ENCODE assay signal across 11 cellular contexts in genomic region chr19:53927745-53928144, GRCh38. TPM values are rescaled to one million over a fixed set of nuclear protein-coding genes. Genes with fewer than 3 reads are reported as not detected.
A peak's percentile ranks its signal among the peaks of the same experiment; 100 is the strongest.
DNase-seq lines count a peak whose midpoint lies in the region; ATAC-seq, FAIRE-seq and TF ChIP-seq lines count a peak whose summit lies in the region.
"Had no signal": no experiment of that assay in that cellular context is flagged by ENCODE, and none has a peak within 500 bp of the region (broad histone marks: within the 10 kb centered on the region; RNA-seq: fewer than 3 reads in every experiment).

No MANE protein-coding gene starts in this region.

- no peak overlapping the region for H4K8ac ChIP-seq in neuronal stem cell (ENCODE audit: low read depth, low read length)

- H3K4me3 ChIP-seq in SK-N-SH (ENCODE audit: low read depth in 2 of 2, low read length in 1 of 2) (no peak overlapping the region), K562 (no peak overlapping the region), neuronal stem cell (ENCODE audit: low read length in 2 of 2) (no peak overlapping the region), ascending aorta (no peak overlapping the region)

- H2BK15ac ChIP-seq in neuronal stem cell (ENCODE audit: low read length), result no peak overlapping the region

- no peak overlapping the region for H4K91ac ChIP-seq in neuronal stem cell (ENCODE audit: low read depth, low read length, poor library complexity)

- intact Hi-C loops in K562 (cut with micrococcal nuclease), result no loop called here
- intact Hi-C loops in ascending aorta (cut with DNase I), result no loop called here

- H3K79me2 ChIP-seq in SK-N-SH (ENCODE audit: insufficient read depth) (no peaks in the 10 kb centered on the region), K562 (ENCODE audit: control insufficient read depth, insufficient read depth, low read length) (no peaks in the 10 kb centered on the region)

- peaks cover 2% of the 10 kb centered on the region for H3K79me1 ChIP-seq in neuronal stem cell (ENCODE audit: low read depth, low read length)

- CTCF ChIA-PET in SK-N-SH (lab: Yijun Ruan, JAX) (no interaction called here), K562 (lab: Yijun Ruan, JAX; ENCODE audit: low intra/inter-chr PET ratio) (no interaction called here)

- H3K4me1 ChIP-seq in SK-N-SH (ENCODE audit: control insufficient read depth in 1 of 2, insufficient read depth in 2 of 2, low read depth in 1 of 2, low read length in 1 of 2) (no peaks in the 10 kb centered on the region), K562 (replicated peaks in 1 of 2; ENCODE audit: control insufficient read depth in 2 of 2, insufficient read depth in 2 of 2, low read length in 2 of 2) (no peaks in the 10 kb centered on the region), neuronal stem cell (ENCODE audit: control insufficient read depth in 2 of 2, insufficient read depth in 1 of 2, low read depth in 1 of 2, low read length in 2 of 2) (no peaks in the 10 kb centered on the region), ascending aorta (no peaks in the 10 kb centered on the region)
- H3K4me1 ChIP-seq: foreskin keratinocyte had no signal

- no peak for TF ChIP-seq EP300 in SK-N-SH (IDR thresholded peaks at IDR 0.05; ENCODE audit: borderline replicate concordance in 1 of 2, low read depth in 1 of 2, low read length in 1 of 2)
- no peak for TF ChIP-seq EP300 in K562 (IDR thresholded peaks at IDR 0.05; ENCODE audit: low read length)

- no peak overlapping the region for H3K23ac ChIP-seq in neuronal stem cell (ENCODE audit: low read depth, low read length, poor library complexity)

- no peak overlapping the region for H2BK5ac ChIP-seq in neuronal stem cell (ENCODE audit: low read length)

- no peak for ATAC-seq in SK-N-SH treated with all-trans-retinoic acid at 6 μM for 48 hours
- peak; percentile 71 for ATAC-seq in K562
- ATAC-seq in HG03439 (IDR thresholded peaks at IDR 0.05; ENCODE audit: unreplicated experiment), result no peak
- ATAC-seq: foreskin keratinocyte, T-helper 17 cell had no signal

- H2AFZ ChIP-seq in SK-N-SH (ENCODE audit: low read depth), result no peak overlapping the region
- no peak overlapping the region for H2AFZ ChIP-seq in K562 (ENCODE audit: low read depth, low read length)
- no peak overlapping the region for H2AFZ ChIP-seq in neuronal stem cell (ENCODE audit: low read length)

- H3K9ac ChIP-seq in SK-N-SH (no peak overlapping the region), K562 (ENCODE audit: insufficient read depth in 1 of 2, low read depth in 2 of 2, low read length in 2 of 2) (no peak overlapping the region), neuronal stem cell (ENCODE audit: low read depth, low read length, poor library complexity) (no peak overlapping the region)

- no peaks in the 10 kb centered on the region for H3K9me2 ChIP-seq in SK-N-SH

- no peak overlapping the region for H3K4ac ChIP-seq in neuronal stem cell (ENCODE audit: low read length)

- POLR2A ChIA-PET in SK-N-SH (lab: Yijun Ruan, JAX), result no interaction called here
- POLR2A ChIA-PET in K562 (lab: Yijun Ruan, JAX), result no interaction called here

- no TSS peak for BruUV-seq in K562 (replicated peaks; lab: Mats Ljungman, UMichigan)

- no peak overlapping the region for H3K14ac ChIP-seq in neuronal stem cell (ENCODE audit: low read length)

- DNase-seq in SK-N-SH (no peak), NCI-H460 (ENCODE audit: extremely low read depth, low read depth) (peak; percentile 59), K562 (ENCODE audit: extremely low read depth in 1 of 4, low spot score in 3 of 4) (peak; percentile 48 to 67 (median 53)), neuronal stem cell (ENCODE audit: low spot score) (peak; percentile 65), ascending aorta (ENCODE audit: low spot score in 2 of 2) (no peak), NCI-H2227 treated with DMSO at 0.1 percent for 48 hours (lab: John Stamatoyannopoulos, UW) (no peak)

- TF ChIP-seq RAD21 in SK-N-SH (IDR thresholded peaks at IDR 0.05; ENCODE audit: low read length) (no peak), K562 (CRISPR knock-in tag; conservative IDR thresholded peaks at IDR 0.05 in 1 of 2, IDR thresholded peaks at IDR 0.05 in 1 of 2) (no peak)

- H2AK5ac ChIP-seq in neuronal stem cell (ENCODE audit: low read depth, low read length), result no peak overlapping the region

- H3F3A ChIP-seq in SK-N-SH (replicated peaks; ENCODE audit: insufficient read depth), result no peaks in the 10 kb centered on the region

- no peaks in the 10 kb centered on the region for H3K9me1 ChIP-seq in K562 (ENCODE audit: control insufficient read depth, insufficient read depth, low read length)

- H3K9me3 ChIP-seq in SK-N-SH (no peaks in the 10 kb centered on the region), K562 (replicated peaks; ENCODE audit: control insufficient read depth, insufficient read depth, low read depth, low read length) (no peaks in the 10 kb centered on the region), neuronal stem cell (replicated peaks in 1 of 2; ENCODE audit: control insufficient read depth in 2 of 2, insufficient read depth in 1 of 2, low read depth in 1 of 2, low read length in 2 of 2) (no peaks in the 10 kb centered on the region), ascending aorta (no peaks in the 10 kb centered on the region)

- no peak for TF ChIP-seq POLR2A in K562 (conservative IDR thresholded peaks at IDR 0.05)

- H3K27me3 ChIP-seq in SK-N-SH (ENCODE audit: insufficient read depth) (no peaks in the 10 kb centered on the region), K562 (ENCODE audit: control insufficient read depth in 2 of 2, insufficient read depth in 2 of 2, low read length in 2 of 2) (no peaks in the 10 kb centered on the region), neuronal stem cell (ENCODE audit: control insufficient read depth in 3 of 3, insufficient read depth in 3 of 3, low read depth in 1 of 3, low read length in 3 of 3) (no peaks in the 10 kb centered on the region), ascending aorta (no peaks in the 10 kb centered on the region)
- H3K27me3 ChIP-seq: foreskin keratinocyte had no signal

- H2BK12ac ChIP-seq in neuronal stem cell (ENCODE audit: low read length), result no peak overlapping the region

- FAIRE-seq in K562 (lab: Jason Lieb, UNC), result peak; percentile 37
- FAIRE-seq: H54 had no signal

- H4K20me1 ChIP-seq in SK-N-SH (ENCODE audit: insufficient read depth), result no peaks in the 10 kb centered on the region
- H4K20me1 ChIP-seq in K562 (replicated peaks; ENCODE audit: control insufficient read depth, insufficient read depth, low read length), result no peaks in the 10 kb centered on the region

- in situ Hi-C loops in K562 (cut with MboI), result no loop called here

- 87% methylated on average over 8 of the region's 8 CpGs for WGBS in SK-N-SH (ENCODE audit: low lambda C conversion rate)
- 0% methylated on average over 2 of the region's 8 CpGs for WGBS in K562 (ENCODE audit: insufficient coverage, low coverage, missing lambda C conversion rate)
- no CpG with 5 or more reads among the region's 8 CpGs for WGBS in neuronal stem cell (ENCODE audit: extremely low coverage in 2 of 2, insufficient read length in 2 of 2, insufficient replicate concordance in 1 of 2), 2 donors

- H3K36me3 ChIP-seq in SK-N-SH (replicated peaks in 1 of 2; ENCODE audit: control insufficient read depth in 1 of 2, insufficient read depth in 2 of 2, low read length in 1 of 2) (peaks cover 0 to 19% of the 10 kb centered on the region in 2 experiments), K562 (ENCODE audit: control insufficient read depth, insufficient read depth, low read length) (no peaks in the 10 kb centered on the region), neuronal stem cell (replicated peaks in 1 of 2; ENCODE audit: control insufficient read depth in 2 of 2, insufficient read depth in 2 of 2, low read length in 2 of 2) (peaks cover 16 to 66% of the 10 kb centered on the region in 2 donors), ascending aorta (no peaks in the 10 kb centered on the region)

- H3K27ac ChIP-seq in SK-N-SH (ENCODE audit: low read depth in 2 of 2, low read length in 1 of 2) (no peak overlapping the region), K562 (ENCODE audit: extremely low read depth, low read depth, low read length) (no peak overlapping the region), neuronal stem cell (replicated peaks; ENCODE audit: low read length) (no peak overlapping the region), ascending aorta (no peak overlapping the region)
- H3K27ac ChIP-seq: foreskin keratinocyte had no signal

- H3K18ac ChIP-seq in neuronal stem cell (ENCODE audit: low read length), result no peak overlapping the region

- TF ChIP-seq CTCF in SK-N-SH (IDR thresholded peaks at IDR 0.05) (no peak), K562 (IDR thresholded peaks at IDR 0.05 in 2 of 3, conservative IDR thresholded peaks at IDR 0.05 in 1 of 3; ENCODE audit: insufficient read depth in 2 of 3, low read depth in 1 of 3, low read length in 3 of 3) (no peak), ascending aorta (IDR thresholded peaks at IDR 0.05) (no peak)

- H3K4me2 ChIP-seq in SK-N-SH, result no peak overlapping the region
- H3K4me2 ChIP-seq in K562 (ENCODE audit: insufficient read depth, low read length), result no peak overlapping the region
- H3K4me2 ChIP-seq in neuronal stem cell (ENCODE audit: insufficient read depth, low read length, poor library complexity, severe bottlenecking), result no peak overlapping the region

- H2BK120ac ChIP-seq in neuronal stem cell (ENCODE audit: low read depth, low read length), result no peak overlapping the region

RNA-seq across cellular contexts. Expression of gene CACNG7, which starts 18.7 kb away (rescaled TPM):
- 25.7 and 30.7 TPM in 2 replicates for polyA plus RNA-seq in SK-N-SH (2012; rRNA removed)
- polyA plus RNA-seq in SK-N-SH (2012; cell fraction: cytosol; rRNA removed), result 18.5 and 29.5 TPM in 2 replicates
- 34.0 and 43.1 TPM in 2 replicates for polyA plus RNA-seq in SK-N-SH (2012; cell fraction: nucleus; rRNA removed)
- total RNA-seq in NCI-H460 (2014; rRNA removed; shearing (Covaris generic)), result not detected in 2 replicates
- not detected in 2 replicates for polyA plus RNA-seq in NCI-H460 (2014; cell fraction: nucleus; rRNA removed)
- not detected in 2 replicates for total RNA-seq in K562 (2011; cell fraction: chromatin; rRNA removed; ENCODE audit: low replicate concordance)
- total RNA-seq in K562 (2011; cell fraction: nucleolus; rRNA removed), result not detected in 2 replicates
- not detected in 2 replicates for total RNA-seq in K562 (2011; cell fraction: nucleoplasm; rRNA removed)
- not detected in 2 replicates for total RNA-seq in K562 (2014; rRNA removed)
- total RNA-seq in K562 (2014; rRNA removed; fragmentation: Illumina TruSeq; extraction: Trizol), result not detected in 2 replicates
- not detected in 2 replicates for total RNA-seq in K562 (2015; rRNA removed; fragmentation: Illumina TruSeq; extraction: Trizol)
- not detected in 2 replicates for total RNA-seq in K562 (2021)
- not detected in 2 replicates for polyA plus RNA-seq in K562 (2011; rRNA removed)
- polyA plus RNA-seq in K562 (2011; cell fraction: cytosol; rRNA removed), result not detected in 2 replicates
- not detected in 2 replicates for polyA plus RNA-seq in K562 (2011; cell fraction: nucleus; rRNA removed)
- polyA plus RNA-seq in K562 (2012), result not detected in 2 replicates
- polyA plus RNA-seq in K562 (2014; fragmentation: Illumina TruSeq; extraction: Trizol), result not detected in 2 replicates
- not detected for polyA plus RNA-seq in K562 (2014; fragmentation: Nextera tagmentation; extraction: Ambion mirVana)
- polyA plus RNA-seq in K562 (2014; rRNA removed), result not detected in 2 replicates
- polyA minus RNA-seq in K562 (2011; rRNA and poly(A)+ RNA removed), result not detected in 2 replicates
- not detected in 2 replicates for polyA minus RNA-seq in K562 (2011; cell fraction: cytosol; rRNA and poly(A)+ RNA removed)
- polyA minus RNA-seq in K562 (2011; cell fraction: nucleus; rRNA and poly(A)+ RNA removed), result not detected in 2 replicates
- polyA plus RNA-seq in neuronal stem cell (2013, experiment 1 of 2), result 121 TPM
- 117 TPM for polyA plus RNA-seq in neuronal stem cell (2013, experiment 2 of 2)
- total RNA-seq in ascending aorta, result not detected
- total RNA-seq: foreskin keratinocyte, T-helper 17 cell had no signal
- polyA plus RNA-seq: foreskin keratinocyte had no signal

RNA-seq across cellular contexts. Expression of gene CACNG8, which starts 35.0 kb away (rescaled TPM):
- polyA plus RNA-seq in SK-N-SH (2012; rRNA removed) (1.1 and 1.3 TPM in 2 replicates), K562 (2011; rRNA removed) (not detected in 2 replicates), K562 (2014; fragmentation: Illumina TruSeq; extraction: Trizol) (not detected in 2 replicates), K562 (2014; fragmentation: Nextera tagmentation; extraction: Ambion mirVana) (not detected), K562 (2014; rRNA removed) (not detected in 2 replicates)
- polyA plus RNA-seq in SK-N-SH (2012; cell fraction: cytosol; rRNA removed), result 0.83 and 0.85 TPM in 2 replicates
- 9.0 and 9.6 TPM in 2 replicates for polyA plus RNA-seq in SK-N-SH (2012; cell fraction: nucleus; rRNA removed)
- 0.58 and 0.84 TPM in 2 replicates for total RNA-seq in NCI-H460 (2014; rRNA removed; shearing (Covaris generic))
- polyA plus RNA-seq in NCI-H460 (2014; cell fraction: nucleus; rRNA removed), result 0.18 and 0.21 TPM in 2 replicates
- not detected in 2 replicates for total RNA-seq in K562 (2011; cell fraction: chromatin; rRNA removed; ENCODE audit: low replicate concordance)
- total RNA-seq in K562 (2011; cell fraction: nucleolus; rRNA removed), result not detected in 2 replicates
- total RNA-seq in K562 (2011; cell fraction: nucleoplasm; rRNA removed), result not detected in 2 replicates
- total RNA-seq in K562 (2014; rRNA removed) (0.05 TPM in 1 of 2 replicates, not detected in the other), K562 (2014; rRNA removed; fragmentation: Illumina TruSeq; extraction: Trizol) (not detected in 2 replicates), K562 (2015; rRNA removed; fragmentation: Illumina TruSeq; extraction: Trizol) (not detected in 2 replicates), K562 (2021) (0.02 TPM in 1 of 2 replicates, not detected in the other), ascending aorta (0.32 TPM)
- not detected in 2 replicates for polyA plus RNA-seq in K562 (2011; cell fraction: cytosol; rRNA removed)
- polyA plus RNA-seq in K562 (2011; cell fraction: nucleus; rRNA removed), result not detected in 2 replicates
- 0.01 and 0.03 TPM in 2 replicates for polyA plus RNA-seq in K562 (2012)
- not detected in 2 replicates for polyA minus RNA-seq in K562 (2011; rRNA and poly(A)+ RNA removed)
- polyA minus RNA-seq in K562 (2011; cell fraction: cytosol; rRNA and poly(A)+ RNA removed), result not detected in 2 replicates
- not detected in 2 replicates for polyA minus RNA-seq in K562 (2011; cell fraction: nucleus; rRNA and poly(A)+ RNA removed)
- polyA plus RNA-seq in neuronal stem cell (2013, experiment 1 of 2), result 0.60 TPM
- polyA plus RNA-seq in neuronal stem cell (2013, experiment 2 of 2), result 0.65 TPM
- total RNA-seq: foreskin keratinocyte had no signal
- polyA plus RNA-seq: foreskin keratinocyte had no signal

RNA-seq across cellular contexts. Expression of gene PRKCG, which starts 45.7 kb away (rescaled TPM):
- polyA plus RNA-seq in SK-N-SH (2012; rRNA removed), result 0.08 and 0.26 TPM in 2 replicates
- 0.03 and 0.07 TPM in 2 replicates for polyA plus RNA-seq in SK-N-SH (2012; cell fraction: cytosol; rRNA removed)
- 1.2 and 1.4 TPM in 2 replicates for polyA plus RNA-seq in SK-N-SH (2012; cell fraction: nucleus; rRNA removed)
- 0.20 TPM in 1 of 2 replicates, not detected in the other for total RNA-seq in NCI-H460 (2014; rRNA removed; shearing (Covaris generic))
- not detected in 2 replicates for polyA plus RNA-seq in NCI-H460 (2014; cell fraction: nucleus; rRNA removed)
- total RNA-seq in K562 (2011; cell fraction: chromatin; rRNA removed; ENCODE audit: low replicate concordance), result 0.12 and 0.32 TPM in 2 replicates
- not detected in 2 replicates for total RNA-seq in K562 (2011; cell fraction: nucleolus; rRNA removed)
- 0.23 TPM in 1 of 2 replicates, not detected in the other for total RNA-seq in K562 (2011; cell fraction: nucleoplasm; rRNA removed)
- total RNA-seq in K562 (2014; rRNA removed), result not detected in 2 replicates
- not detected in 2 replicates for total RNA-seq in K562 (2014; rRNA removed; fragmentation: Illumina TruSeq; extraction: Trizol)
- total RNA-seq in K562 (2015; rRNA removed; fragmentation: Illumina TruSeq; extraction: Trizol), result not detected in 2 replicates
- 0.09 TPM in 1 of 2 replicates, not detected in the other for total RNA-seq in K562 (2021)
- polyA plus RNA-seq in K562 (2011; rRNA removed), result 0.04 TPM in 1 of 2 replicates, not detected in the other
- not detected in 2 replicates for polyA plus RNA-seq in K562 (2011; cell fraction: cytosol; rRNA removed)
- polyA plus RNA-seq in K562 (2011; cell fraction: nucleus; rRNA removed), result 0.06 and 0.20 TPM in 2 replicates
- 0.08 TPM in 2 replicates for polyA plus RNA-seq in K562 (2012)
- not detected in 2 replicates for polyA plus RNA-seq in K562 (2014; fragmentation: Illumina TruSeq; extraction: Trizol)
- polyA plus RNA-seq in K562 (2014; fragmentation: Nextera tagmentation; extraction: Ambion mirVana), result not detected
- polyA plus RNA-seq in K562 (2014; rRNA removed), result not detected in 2 replicates
- polyA minus RNA-seq in K562 (2011; rRNA and poly(A)+ RNA removed), result not detected in 2 replicates
- not detected in 2 replicates for polyA minus RNA-seq in K562 (2011; cell fraction: cytosol; rRNA and poly(A)+ RNA removed)
- 0.13 TPM in 1 of 2 replicates, not detected in the other for polyA minus RNA-seq in K562 (2011; cell fraction: nucleus; rRNA and poly(A)+ RNA removed)
- polyA plus RNA-seq in neuronal stem cell (2013, experiment 1 of 2), result 9.0 TPM
- polyA plus RNA-seq in neuronal stem cell (2013, experiment 2 of 2), result 8.8 TPM
- not detected for total RNA-seq in ascending aorta
- total RNA-seq: foreskin keratinocyte had no signal

Comparison
In these comparisons a context has a peak if more than half of its experiments do, and no peak if none do; other contexts are left out.
1. DNase-seq: peak in NCI-H460 (single experiment), K562 (4 of 4) and neuronal stem cell (single experiment); none in SK-N-SH (single experiment), ascending aorta (0 of 2) and NCI-H2227 treated with DMSO at 0.1 percent for 48 hours (single experiment).
2. Of the 27 proteins assayed by ChIP-seq in both K562 and SK-N-SH: peak only in K562: none; only in SK-N-SH: none; in both: REST; in neither: 26.